8 cellular contexts compared by ENCODE assay signal in the genomic region with DNA sequence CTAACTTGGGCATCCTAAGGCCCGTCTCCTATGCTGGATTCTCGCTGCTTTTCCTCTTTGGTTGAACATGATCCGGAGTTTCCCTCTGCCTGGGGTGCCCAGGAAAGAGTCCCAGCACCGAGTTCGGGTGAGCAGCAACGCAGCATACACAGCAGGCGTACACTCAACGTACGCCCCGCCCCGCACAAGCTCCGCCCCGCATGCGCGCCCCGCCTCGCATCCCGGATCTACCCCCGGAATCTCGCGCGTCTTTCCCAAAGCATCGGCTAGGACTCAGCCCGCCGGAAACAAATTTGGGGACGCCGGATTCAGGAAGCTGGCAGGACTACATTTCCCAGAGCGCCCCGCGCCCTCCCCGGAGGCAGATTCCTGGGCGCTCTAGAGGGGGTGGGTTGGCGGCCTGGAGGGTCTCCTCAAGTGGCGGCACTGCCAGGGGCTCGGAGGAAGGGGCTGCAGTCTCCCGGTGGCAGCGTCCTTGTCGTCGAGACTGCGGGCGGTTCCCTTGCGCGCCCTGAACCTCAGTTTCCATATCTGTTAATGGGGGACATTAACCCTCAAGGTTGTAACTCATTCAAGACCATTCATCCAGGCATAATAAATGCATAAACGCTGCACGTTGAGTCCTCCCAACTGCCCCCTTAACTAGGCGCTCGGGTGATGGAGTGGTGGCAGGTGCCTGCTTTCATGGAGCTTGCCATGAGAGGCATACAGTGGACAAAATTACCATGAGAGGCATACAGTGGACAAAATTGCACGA. TPM values are rescaled to one million over a fixed set of nuclear protein-coding genes. Genes with fewer than 3 reads are reported as not detected.
A peak's percentile ranks its signal among the peaks of the same experiment; 100 is the strongest.
DNase-seq lines count a peak whose midpoint lies in the region; ATAC-seq, FAIRE-seq and TF ChIP-seq lines count a peak whose summit lies in the region.

No MANE protein-coding gene starts in this region.

- no peaks in the 10 kb centered on the region for H3K27me3 ChIP-seq in keratinocyte (ENCODE audit: control insufficient read depth, extremely low read depth, insufficient read depth, low read length)

- peaks cover 7 to 8% of the 10 kb centered on the region in 2 experiments for H3K36me3 ChIP-seq in keratinocyte (ENCODE audit: control insufficient read depth in 2 of 2, extremely low read depth in 1 of 2, insufficient read depth in 2 of 2, low read length in 2 of 2)

- peak overlapping the region; percentile 62 to 92 (median 86) for H3K4me3 ChIP-seq in keratinocyte (ENCODE audit: control insufficient read depth in 2 of 3, extremely low read depth in 1 of 3, insufficient read depth in 2 of 3, low read depth in 1 of 3, low read length in 3 of 3)

- peak; percentile 13 for FAIRE-seq in keratinocyte (lab: Jason Lieb, UNC)

- dilution Hi-C loops in keratinocyte (cut with MboI; ENCODE audit: extremely low pct_ligation_motif_present, low sequenced_read_pairs) = no loop called here

- peak overlapping the region; percentile 97 for H3K4me2 ChIP-seq in keratinocyte (ENCODE audit: control insufficient read depth, extremely low read depth, insufficient read depth, low read depth, low read length)

- H3K27ac ChIP-seq in keratinocyte (ENCODE audit: control insufficient read depth, insufficient read depth, low read length) = peak overlapping the region; percentile 96

- peak overlapping the region; percentile 90 for H3K9ac ChIP-seq in keratinocyte (ENCODE audit: control insufficient read depth, extremely low read depth, insufficient read depth, low read length)

- H3K4me1 ChIP-seq in keratinocyte (ENCODE audit: control insufficient read depth, extremely low read depth, insufficient read depth, low read length) = peaks cover 13% of the 10 kb centered on the region

- H3K9me3 ChIP-seq in keratinocyte (ENCODE audit: control insufficient read depth, low read depth, low read length) = no peaks in the 10 kb centered on the region

- H2AFZ ChIP-seq in keratinocyte (ENCODE audit: control insufficient read depth, low read length) = peak overlapping the region; percentile 74

- H3K9me1 ChIP-seq in keratinocyte (ENCODE audit: control insufficient read depth, extremely low read depth, insufficient read depth, low read length) = no peaks in the 10 kb centered on the region

- ATAC-seq in GM18868 (IDR thresholded peaks at IDR 0.05; ENCODE audit: unreplicated experiment) (peak; percentile 64), HG03135 (IDR thresholded peaks at IDR 0.05; ENCODE audit: unreplicated experiment) (peak; percentile 49)

- H3K79me2 ChIP-seq in keratinocyte (ENCODE audit: control insufficient read depth, insufficient read depth, low read length) = peaks cover 21% of the 10 kb centered on the region

- in situ Hi-C loops in ACHN (cut with HindIII; ENCODE audit: low pct_ligation_motif_present, low pct_unique_long_range_greater_than_20kb, low sequenced_read_pairs) = no loop called here

- DNase-seq in ACHN (peak; percentile 98), NCI-H226 (peak; percentile 93), cerebellar nuclear complex (lab: John Stamatoyannopoulos, UW) (peak; percentile 62 to 73), keratinocyte (ENCODE audit: low read depth, low spot score) (peak; percentile 52)
- DNase-seq in activated CD4-positive, CD25-positive, alpha-beta regulatory T cell treated with anti-CD3 and anti-CD28 coated beads, Interleukin-2, amount 50 U/mL, for 72 hours = peak; percentile 82
- peak; percentile 89 for DNase-seq in stimulated activated CD4-positive, alpha-beta T cell treated with anti-CD3 and anti-CD28 coated beads, Interleukin-12 subunit alpha, Interleukin-12 subunit beta, amount 100 ng/mL, for 4 hours

- TF ChIP-seq CTCF in keratinocyte (optimal IDR thresholded peaks at IDR 0.05 in 1 of 3, IDR thresholded peaks at IDR 0.05 in 1 of 3, conservative IDR thresholded peaks at IDR 0.05 in 1 of 3; ENCODE audit: extremely low read depth in 1 of 3, insufficient read depth in 2 of 3, low read length in 3 of 3) = no peak

- H4K20me1 ChIP-seq in keratinocyte (ENCODE audit: control insufficient read depth, extremely low read depth, insufficient read depth, low read length) = no peaks in the 10 kb centered on the region

RNA-seq across cellular contexts. Expression of a gene that starts 1.8 kb away (rescaled TPM):
- 3.3 to 5.2 TPM (median 3.5 TPM) in 3 replicates for polyA plus RNA-seq in keratinocyte
- polyA plus RNA-seq in keratinocyte (2011; ENCODE audit: low read depth) = 0.41 TPM
- polyA plus RNA-seq in keratinocyte (2011; cell fraction: cytosol; rRNA removed) = 1.6 and 1.8 TPM in 2 replicates
- polyA plus RNA-seq in keratinocyte (2011; cell fraction: nucleus; rRNA removed) = 8.6 and 9.5 TPM in 2 replicates
- 2.9 and 3.7 TPM in 2 replicates for polyA plus RNA-seq in keratinocyte (2012; ENCODE audit: low replicate concordance)
- polyA minus RNA-seq in keratinocyte = 4.8 to 10.2 TPM (median 5.9 TPM) in 3 replicates
- 5.2 TPM for polyA minus RNA-seq in keratinocyte (2011; cell fraction: cytosol; rRNA and poly(A)+ RNA removed)
- polyA minus RNA-seq in keratinocyte (2011; cell fraction: nucleus; rRNA and poly(A)+ RNA removed) = 4.3 and 7.0 TPM in 2 replicates

RNA-seq across cellular contexts. Expression of a gene that starts 19.4 kb away (rescaled TPM):
- polyA plus RNA-seq in keratinocyte = not detected in 3 replicates
- not detected for polyA plus RNA-seq in keratinocyte (2011; ENCODE audit: low read depth)
- not detected in 2 replicates for polyA plus RNA-seq in keratinocyte (2011; cell fraction: cytosol; rRNA removed)
- not detected in 2 replicates for polyA plus RNA-seq in keratinocyte (2011; cell fraction: nucleus; rRNA removed)
- polyA plus RNA-seq in keratinocyte (2012; ENCODE audit: low replicate concordance) = not detected in 2 replicates
- not detected in 3 replicates for polyA minus RNA-seq in keratinocyte
- polyA minus RNA-seq in keratinocyte (2011; cell fraction: cytosol; rRNA and poly(A)+ RNA removed) = not detected
- not detected in 2 replicates for polyA minus RNA-seq in keratinocyte (2011; cell fraction: nucleus; rRNA and poly(A)+ RNA removed)

RNA-seq across cellular contexts. Expression of a gene that starts 26.4 kb away (rescaled TPM):
- polyA plus RNA-seq in keratinocyte = 8.4 to 20.2 TPM (median 10.6 TPM) in 3 replicates
- polyA plus RNA-seq in keratinocyte (2011; ENCODE audit: low read depth) = not detected
- polyA plus RNA-seq in keratinocyte (2011; cell fraction: cytosol; rRNA removed) = 10.2 and 13.2 TPM in 2 replicates
- polyA plus RNA-seq in keratinocyte (2011; cell fraction: nucleus; rRNA removed) = 11.0 and 11.8 TPM in 2 replicates
- 13.9 and 22.5 TPM in 2 replicates for polyA plus RNA-seq in keratinocyte (2012; ENCODE audit: low replicate concordance)
- polyA minus RNA-seq in keratinocyte = 4.5 to 10.8 TPM (median 10.2 TPM) in 3 replicates
- polyA minus RNA-seq in keratinocyte (2011; cell fraction: cytosol; rRNA and poly(A)+ RNA removed) = 6.1 TPM
- polyA minus RNA-seq in keratinocyte (2011; cell fraction: nucleus; rRNA and poly(A)+ RNA removed) = 4.6 TPM in 1 of 2 replicates, not detected in the other

RNA-seq across cellular contexts. Expression of a gene that starts 33.7 kb away (rescaled TPM):
- polyA plus RNA-seq in keratinocyte = 17.3 to 33.2 TPM (median 20.5 TPM) in 3 replicates
- 7.0 TPM for polyA plus RNA-seq in keratinocyte (2011; ENCODE audit: low read depth)
- polyA plus RNA-seq in keratinocyte (2011; cell fraction: cytosol; rRNA removed) = 13.9 and 24.0 TPM in 2 replicates
- 32.3 and 38.9 TPM in 2 replicates for polyA plus RNA-seq in keratinocyte (2011; cell fraction: nucleus; rRNA removed)
- polyA plus RNA-seq in keratinocyte (2012; ENCODE audit: low replicate concordance) = 12.7 and 22.6 TPM in 2 replicates
- 8.1 to 31.8 TPM (median 27.3 TPM) in 3 replicates for polyA minus RNA-seq in keratinocyte
- polyA minus RNA-seq in keratinocyte (2011; cell fraction: cytosol; rRNA and poly(A)+ RNA removed) = 29.0 TPM
- polyA minus RNA-seq in keratinocyte (2011; cell fraction: nucleus; rRNA and poly(A)+ RNA removed) = 8.8 and 11.6 TPM in 2 replicates

RNA-seq across cellular contexts. Expression of a gene that starts 34.4 kb away (rescaled TPM):
- 0.26 to 0.57 TPM (median 0.33 TPM) in 3 replicates for polyA plus RNA-seq in keratinocyte
- not detected for polyA plus RNA-seq in keratinocyte (2011; ENCODE audit: low read depth)
- polyA plus RNA-seq in keratinocyte (2011; cell fraction: cytosol; rRNA removed) = 0.19 and 0.45 TPM in 2 replicates
- 0.20 and 0.36 TPM in 2 replicates for polyA plus RNA-seq in keratinocyte (2011; cell fraction: nucleus; rRNA removed)
- 0.13 and 0.32 TPM in 2 replicates for polyA plus RNA-seq in keratinocyte (2012; ENCODE audit: low replicate concordance)
- 0.23 to 0.36 TPM in 2 of 3 replicates, not detected in the other for polyA minus RNA-seq in keratinocyte
- not detected for polyA minus RNA-seq in keratinocyte (2011; cell fraction: cytosol; rRNA and poly(A)+ RNA removed)
- polyA minus RNA-seq in keratinocyte (2011; cell fraction: nucleus; rRNA and poly(A)+ RNA removed) = not detected in 2 replicates

Comparison
In these comparisons a context has a peak if more than half of its experiments do, and no peak if none do; other contexts are left out.
1. Peak in every context shown above with its lines: DNase-seq, ATAC-seq, H3K4me3 ChIP-seq and H3K27ac ChIP-seq.